ENCODE assay signal across 10 cellular contexts in genomic region chr1:44785501-44786137, GRCh38. TPM values are rescaled to one million over a fixed set of nuclear protein-coding genes. Genes with fewer than 3 reads are reported as not detected.
DNase-seq lines count a peak whose midpoint lies in the region; ATAC-seq and TF ChIP-seq lines count a peak whose summit lies in the region.
"Had no signal": no experiment of that assay in that cellular context is flagged by ENCODE, and none has a peak within 500 bp of the region (broad histone marks: within the 10 kb centered on the region; RNA-seq: fewer than 3 reads in every experiment).

No MANE protein-coding gene starts in this region.

- in situ Hi-C loops in brain microvascular endothelial cell (cut with HindIII; ENCODE audit: low pct_ligation_motif_present, low sequenced_read_pairs) = no loop called here

- peaks cover 40% of the 10 kb centered on the region for H3K4me1 Mint-ChIP-seq in activated naive CD4-positive, alpha-beta T cell treated with anti-CD3 and anti-CD28 coated beads, Interleukin-2, amount 10 ng/mL, durations not matched to agents 7 days and 5 days
- H3K4me1 Mint-ChIP-seq in mesothelial cell of epicardium (peaks cover 23% of the 10 kb centered on the region), type B pancreatic cell (ENCODE audit: unreplicated experiment) (peaks cover 23% of the 10 kb centered on the region)

- H3K27ac ChIP-seq in brain microvascular endothelial cell = no peak overlapping the region
- H3K27ac ChIP-seq: C4-2B had no signal

- peak overlapping the region; percentile 54 for H3K4me3 ChIP-seq in brain microvascular endothelial cell (ENCODE audit: low read depth, low read length)
- H3K4me3 ChIP-seq: MG63 had no signal

- H3K9me3 Mint-ChIP-seq in activated naive CD4-positive, alpha-beta T cell treated with anti-CD3 and anti-CD28 coated beads, Interleukin-2, amount 10 ng/mL, durations not matched to agents 7 days and 5 days = no peaks in the 10 kb centered on the region
- no peaks in the 10 kb centered on the region for H3K9me3 Mint-ChIP-seq in activated naive CD4-positive, alpha-beta T cell treated with anti-CD3 and anti-CD28 coated beads, Interleukin-2, amount 50 U/mL, for 72 hours
- H3K9me3 Mint-ChIP-seq in mesothelial cell of epicardium (no peaks in the 10 kb centered on the region), type B pancreatic cell (no peaks in the 10 kb centered on the region)

- no peak for ATAC-seq in activated naive CD4-positive, alpha-beta T cell treated with anti-CD3 and anti-CD28 coated beads, Interleukin-2, amount 50 U/mL, for 72 hours
- ATAC-seq in HG03095 (IDR thresholded peaks at IDR 0.05; ENCODE audit: unreplicated experiment) (no peak), HG02973 (IDR thresholded peaks at IDR 0.05; ENCODE audit: unreplicated experiment) (no peak)

- peak overlapping the region; percentile 68 for H3K4me3 Mint-ChIP-seq in activated naive CD4-positive, alpha-beta T cell treated with anti-CD3 and anti-CD28 coated beads, Interleukin-2, amount 10 ng/mL, durations not matched to agents 7 days and 5 days
- peak overlapping the region; percentile 59 for H3K4me3 Mint-ChIP-seq in mesothelial cell of epicardium
- H3K4me3 Mint-ChIP-seq in type B pancreatic cell = peak overlapping the region; percentile 79

- no peak for TF ChIP-seq CTCF in brain microvascular endothelial cell (IDR thresholded peaks at IDR 0.05; ENCODE audit: low read depth, low read length, missing control alignments)
- TF ChIP-seq CTCF in mesothelial cell of epicardium (IDR thresholded peaks at IDR 0.05; ENCODE audit: unreplicated experiment) = no peak
- TF ChIP-seq CTCF in type B pancreatic cell (conservative IDR thresholded peaks at IDR 0.05) = no peak

- H3K36me3 ChIP-seq in brain microvascular endothelial cell (replicated peaks) = peaks cover 6% of the 10 kb centered on the region

- no peak overlapping the region for H3K27ac Mint-ChIP-seq in activated naive CD4-positive, alpha-beta T cell treated with anti-CD3 and anti-CD28 coated beads, Interleukin-2, amount 10 ng/mL, durations not matched to agents 7 days and 5 days
- peak overlapping the region in 1 of 2 donors; percentile 77 for H3K27ac Mint-ChIP-seq in activated naive CD4-positive, alpha-beta T cell treated with anti-CD3 and anti-CD28 coated beads, Interleukin-2, amount 50 U/mL, for 72 hours
- H3K27ac Mint-ChIP-seq in mesothelial cell of epicardium (no peak overlapping the region), type B pancreatic cell (peak overlapping the region; percentile 59)

- no peaks in the 10 kb centered on the region for H3K27me3 ChIP-seq in brain microvascular endothelial cell (replicated peaks)
- H3K27me3 ChIP-seq: MG63 had no signal

- peaks cover 18% of the 10 kb centered on the region for H3K27me3 Mint-ChIP-seq in activated naive CD4-positive, alpha-beta T cell treated with anti-CD3 and anti-CD28 coated beads, Interleukin-2, amount 10 ng/mL, durations not matched to agents 7 days and 5 days
- H3K27me3 Mint-ChIP-seq in mesothelial cell of epicardium (ENCODE audit: low read depth) (no peaks in the 10 kb centered on the region), type B pancreatic cell (no peaks in the 10 kb centered on the region)

- DNase-seq in activated naive CD4-positive, alpha-beta T cell treated with anti-CD3 and anti-CD28 coated beads, Interleukin-2, amount 10 ng/mL, durations not matched to agents 7 days and 5 days = no peak
- no peak for DNase-seq in activated naive CD4-positive, alpha-beta T cell treated with anti-CD3 and anti-CD28 coated beads, Interleukin-2, amount 50 U/mL, for 72 hours (ENCODE audit: low spot score in 2 of 2)
- no peak for DNase-seq in brain microvascular endothelial cell
- DNase-seq in mesothelial cell of epicardium (ENCODE audit: low spot score in 2 of 2, unreplicated experiment in 2 of 2) = no peak
- no peak for DNase-seq in type B pancreatic cell (ENCODE audit: extremely low spot score, unreplicated experiment)
- no peak for DNase-seq in NCI-H1417 (lab: John Stamatoyannopoulos, UW)

- peaks cover 18% of the 10 kb centered on the region for H3K36me3 Mint-ChIP-seq in activated naive CD4-positive, alpha-beta T cell treated with anti-CD3 and anti-CD28 coated beads, Interleukin-2, amount 10 ng/mL, durations not matched to agents 7 days and 5 days
- peaks cover 0 to 12% of the 10 kb centered on the region in 2 donors for H3K36me3 Mint-ChIP-seq in activated naive CD4-positive, alpha-beta T cell treated with anti-CD3 and anti-CD28 coated beads, Interleukin-2, amount 50 U/mL, for 72 hours
- H3K36me3 Mint-ChIP-seq in mesothelial cell of epicardium = peaks cover 5% of the 10 kb centered on the region
- peaks cover 8% of the 10 kb centered on the region for H3K36me3 Mint-ChIP-seq in type B pancreatic cell

- CTCF ChIA-PET in activated naive CD4-positive, alpha-beta T cell treated with anti-CD3 and anti-CD28 coated beads, Interleukin-2, amount 10 ng/mL, durations not matched to agents 7 days and 5 days (lab: Charles Lee) = interaction anchor here (0.7 to 3.6 kb wide), 10 partner anchors 7 to 520 kb away, joined by 3 to 20 read pairs (median 4); partner anchors contain the start of genes HECTD3, RNU5D-1, RPS8 and UROD

RNA-seq across cellular contexts. Expression of gene BEST4, which starts 2.4 kb away (rescaled TPM):
- total RNA-seq in activated naive CD4-positive, alpha-beta T cell treated with anti-CD3 and anti-CD28 coated beads, Interleukin-2, amount 50 U/mL, for 72 hours = 1 to 10 TPM in 1 of 2 donors, under 1 TPM in 1; 0.80 to 1.8 TPM
- total RNA-seq in mesothelial cell of epicardium = 1.4 to 1.7 TPM (median 1.4 TPM) in 3 replicates
- 0.48 and 0.99 TPM in 2 replicates for total RNA-seq in type B pancreatic cell (ENCODE audit: low replicate concordance)

RNA-seq across cellular contexts. Expression of gene RPS8, which starts 10.3 kb away (rescaled TPM):
- total RNA-seq in activated naive CD4-positive, alpha-beta T cell treated with anti-CD3 and anti-CD28 coated beads, Interleukin-2, amount 50 U/mL, for 72 hours = 1,000 to 10,000 TPM; 2,726 to 3,052 TPM
- total RNA-seq in mesothelial cell of epicardium (2,191 to 2,296 TPM (median 2,278 TPM) in 3 replicates), type B pancreatic cell (ENCODE audit: low replicate concordance) (2,494 and 2,620 TPM in 2 replicates)

RNA-seq across cellular contexts. Expression of gene PLK3, which starts 14.6 kb away (rescaled TPM):
- total RNA-seq in activated naive CD4-positive, alpha-beta T cell treated with anti-CD3 and anti-CD28 coated beads, Interleukin-2, amount 50 U/mL, for 72 hours = 10 to 100 TPM; 39.6 to 80.8 TPM
- total RNA-seq in mesothelial cell of epicardium (24.7 to 27.5 TPM (median 27.4 TPM) in 3 replicates), type B pancreatic cell (ENCODE audit: low replicate concordance) (18.5 and 39.1 TPM in 2 replicates)

RNA-seq across cellular contexts. Expression of gene DYNLT4, which starts 21.5 kb away (rescaled TPM):
- total RNA-seq in activated naive CD4-positive, alpha-beta T cell treated with anti-CD3 and anti-CD28 coated beads, Interleukin-2, amount 50 U/mL, for 72 hours = under 1 TPM; 0.32 to 0.80 TPM
- total RNA-seq in mesothelial cell of epicardium = 0.31 to 0.72 TPM (median 0.47 TPM) in 3 replicates
- total RNA-seq in type B pancreatic cell (ENCODE audit: low replicate concordance) = 1.1 TPM in 1 of 2 replicates, not detected in the other

RNA-seq across cellular contexts. Expression of gene BTBD19, which starts 22.7 kb away (rescaled TPM):
- total RNA-seq in activated naive CD4-positive, alpha-beta T cell treated with anti-CD3 and anti-CD28 coated beads, Interleukin-2, amount 50 U/mL, for 72 hours = 10 to 100 TPM in 1 of 2 donors, 1 to 10 TPM in 1; 9.7 to 16.7 TPM
- 33.6 to 43.7 TPM (median 38.3 TPM) in 3 replicates for total RNA-seq in mesothelial cell of epicardium
- total RNA-seq in type B pancreatic cell (ENCODE audit: low replicate concordance) = 7.0 and 10.3 TPM in 2 replicates
